Comparison of ENCODE assay signal across 1 cellular context in genomic region chr4:17558941-17559708, GRCh38.
TF ChIP-seq lines count a peak whose summit lies in the region.

No MANE protein-coding gene starts in this region.

TF ChIP-seq in HepG2, 621 proteins besides CTCF, POLR2A, EP300 and RAD21 (continued from another document and continues in another):
- TF ChIP-seq RNF219 (CRISPR knock-in tag; IDR thresholded peaks at IDR 0.05): peak; percentile 93; the same call in 1 of the 2 replicates
- TF ChIP-seq NFIC (IDR thresholded peaks at IDR 0.05; ENCODE audit: low read length): peak; percentile 99
- peak; percentile 65; the same call in 1 of the 2 replicates for TF ChIP-seq SNAPC2 (CRISPR knock-in tag; IDR thresholded peaks at IDR 0.05)
- peak; percentile 26 for TF ChIP-seq POLR2AphosphoS5 (IDR thresholded peaks at IDR 0.05; ENCODE audit: low read depth, low read length)
- TF ChIP-seq THAP7 (CRISPR knock-in tag; IDR thresholded peaks at IDR 0.05): no peak
- no peak for TF ChIP-seq E2F5 (CRISPR knock-in tag; conservative IDR thresholded peaks at IDR 0.05)
- TF ChIP-seq HNRNPUL1 (IDR thresholded peaks at IDR 0.05; ENCODE audit: low read depth, low read length): no peak
- TF ChIP-seq ZNF749 (CRISPR knock-in tag; IDR thresholded peaks at IDR 0.05; ENCODE audit: borderline replicate concordance): no peak
- no peak for TF ChIP-seq CSRNP2 (CRISPR knock-in tag; conservative IDR thresholded peaks at IDR 0.05; ENCODE audit: low read depth)
- no peak; the same call in 1 of the 2 replicates for TF ChIP-seq ZNF784 (CRISPR knock-in tag; IDR thresholded peaks at IDR 0.05; ENCODE audit: borderline replicate concordance)
- TF ChIP-seq ZNF644 (CRISPR knock-in tag; IDR thresholded peaks at IDR 0.05; ENCODE audit: low read depth): peak; percentile 68; the same call in 1 of the 2 replicates
- TF ChIP-seq THAP11 (CRISPR knock-in tag; IDR thresholded peaks at IDR 0.05): peak; percentile 84
- no peak for TF ChIP-seq ISX (CRISPR knock-in tag; conservative IDR thresholded peaks at IDR 0.05)
- TF ChIP-seq SYNCRIP (IDR thresholded peaks at IDR 0.05; ENCODE audit: insufficient read depth, low read depth, low read length): no peak
- TF ChIP-seq NFE2 (CRISPR knock-in tag; IDR thresholded peaks at IDR 0.05): no peak
- TF ChIP-seq TIGD3 (CRISPR knock-in tag; IDR thresholded peaks at IDR 0.05; ENCODE audit: borderline replicate concordance): no peak
- TF ChIP-seq GLMP (CRISPR knock-in tag; IDR thresholded peaks at IDR 0.05; ENCODE audit: borderline replicate concordance): no peak
- peak; percentile 76 for TF ChIP-seq MIER2 (CRISPR knock-in tag; IDR thresholded peaks at IDR 0.05)
- TF ChIP-seq ZNF138 (CRISPR knock-in tag; IDR thresholded peaks at IDR 0.05; ENCODE audit: low read depth): no peak
- TF ChIP-seq ZNF678 (CRISPR knock-in tag; IDR thresholded peaks at IDR 0.05): no peak
- no peak for TF ChIP-seq ZNF75D (CRISPR knock-in tag; IDR thresholded peaks at IDR 0.05; ENCODE audit: borderline replicate concordance)
- no peak for TF ChIP-seq NFYB (CRISPR knock-in tag; IDR thresholded peaks at IDR 0.05)
- 0 out of 2 replicates have a peak, but pooled peaks have one; percentile 41 for TF ChIP-seq ZZZ3 (CRISPR knock-in tag; IDR thresholded peaks at IDR 0.05; ENCODE audit: borderline replicate concordance)
- 0 out of 2 replicates have a peak, but pooled peaks have one; percentile 68 for TF ChIP-seq ZNF567 (CRISPR knock-in tag; IDR thresholded peaks at IDR 0.05; ENCODE audit: borderline replicate concordance)
- 0 out of 2 replicates have a peak, but pooled peaks have one; percentile 22 for TF ChIP-seq KMT2B (CRISPR knock-in tag; IDR thresholded peaks at IDR 0.05)
- no peak for TF ChIP-seq TEF (CRISPR knock-in tag; IDR thresholded peaks at IDR 0.05)
- no peak for TF ChIP-seq ZSCAN30 (CRISPR knock-in tag; IDR thresholded peaks at IDR 0.05)
- peak; percentile 69 for TF ChIP-seq ETV5 (CRISPR knock-in tag; IDR thresholded peaks at IDR 0.05; ENCODE audit: borderline replicate concordance)
- peak; percentile 82; the same call in 1 of the 2 replicates for TF ChIP-seq ZNF414 (CRISPR knock-in tag; IDR thresholded peaks at IDR 0.05)
- no peak for TF ChIP-seq ZNF772 (CRISPR knock-in tag; IDR thresholded peaks at IDR 0.05)
- TF ChIP-seq CSRNP1 (CRISPR knock-in tag; IDR thresholded peaks at IDR 0.05): peak; percentile 67
- TF ChIP-seq ATF5 (CRISPR knock-in tag; IDR thresholded peaks at IDR 0.05; ENCODE audit: low read depth): no peak
- TF ChIP-seq ESRRA (CRISPR knock-in tag; IDR thresholded peaks at IDR 0.05; ENCODE audit: low read depth): peak; percentile 98
- no peak for TF ChIP-seq ATRX (CRISPR knock-in tag; IDR thresholded peaks at IDR 0.05; ENCODE audit: borderline replicate concordance)
- TF ChIP-seq ZNF605 (CRISPR knock-in tag; IDR thresholded peaks at IDR 0.05): peak; percentile 51
- no peak for TF ChIP-seq ZNF879 (CRISPR knock-in tag; IDR thresholded peaks at IDR 0.05)
- no peak for TF ChIP-seq ZNF280B (CRISPR knock-in tag; IDR thresholded peaks at IDR 0.05; ENCODE audit: borderline replicate concordance)
- TF ChIP-seq HES4 (CRISPR knock-in tag; IDR thresholded peaks at IDR 0.05; ENCODE audit: borderline replicate concordance): no peak
- no peak for TF ChIP-seq CBX2 (IDR thresholded peaks at IDR 0.05; ENCODE audit: low read depth, low read length)
- TF ChIP-seq CBX2 (CRISPR knock-in tag; IDR thresholded peaks at IDR 0.05; ENCODE audit: low read depth): 0 out of 2 replicates have a peak, but pooled peaks have one; percentile 40
- TF ChIP-seq PREB (CRISPR knock-in tag; IDR thresholded peaks at IDR 0.05): no peak
- TF ChIP-seq TBL1XR1 (IDR thresholded peaks at IDR 0.05; ENCODE audit: borderline replicate concordance, low read length, partially characterized antibody): no peak
- TF ChIP-seq ZNF282 (IDR thresholded peaks at IDR 0.05; ENCODE audit: partially characterized antibody): no peak
- TF ChIP-seq SMC3 (IDR thresholded peaks at IDR 0.05; ENCODE audit: low read length): no peak; the same call in 1 of the 2 replicates
- no peak; the same call in 1 of the 2 replicates for TF ChIP-seq SIN3A (IDR thresholded peaks at IDR 0.05; ENCODE audit: borderline replicate concordance, low read depth, low read length)
- TF ChIP-seq KAT8 (CRISPR knock-in tag; IDR thresholded peaks at IDR 0.05): peak; percentile 83
- TF ChIP-seq ZNF441 (CRISPR knock-in tag; IDR thresholded peaks at IDR 0.05; ENCODE audit: borderline replicate concordance): no peak; the same call in 1 of the 2 replicates
- peak; percentile 98 for TF ChIP-seq SOX5 (CRISPR knock-in tag; IDR thresholded peaks at IDR 0.05; ENCODE audit: borderline replicate concordance)
- TF ChIP-seq LCORL (IDR thresholded peaks at IDR 0.05): no peak
- TF ChIP-seq LCORL (CRISPR knock-in tag; IDR thresholded peaks at IDR 0.05): peak; percentile 70
- TF ChIP-seq ZNF124 (CRISPR knock-in tag; IDR thresholded peaks at IDR 0.05): peak; percentile 74; the same call in 1 of the 2 replicates
- TF ChIP-seq MYNN (CRISPR knock-in tag; IDR thresholded peaks at IDR 0.05; ENCODE audit: low read depth): no peak
- TF ChIP-seq TAF15 (IDR thresholded peaks at IDR 0.05; ENCODE audit: low read depth, low read length, poor library complexity, severe bottlenecking): no peak
